9 cellular contexts compared by ENCODE assay signal in genomic region chr2:200408428-200409311, GRCh38.
DNase-seq lines count a peak whose midpoint lies in the region; ATAC-seq and TF ChIP-seq lines count a peak whose summit lies in the region.
"Had no signal": no experiment of that assay in that cellular context is flagged by ENCODE, and none has a peak within 500 bp of the region (broad histone marks: within the 10 kb centered on the region; RNA-seq: fewer than 3 reads in every experiment).

No MANE protein-coding gene starts in this region.

- peak; percentile 74 for DNase-seq in Daoy (ENCODE audit: low read depth)
- peak; percentile 15 for DNase-seq in NCI-H1092 (lab: John Stamatoyannopoulos, UW)
- peak; percentile 69 for DNase-seq in astrocyte of the hippocampus (ENCODE audit: low read depth, low spot score)
- peak; percentile 48 to 66 (median 61) for DNase-seq in mucosa of descending colon
- no peak for DNase-seq in NCI-H1436 (lab: John Stamatoyannopoulos, UW)
- no peak for DNase-seq in midbrain (lab: John Stamatoyannopoulos, UW)
- no peak for DNase-seq in NCI-H1105 (lab: John Stamatoyannopoulos, UW)
- DNase-seq: activated B cell treated with CpG ODN at 0.5 μM for 24 hours had no signal

- H3K4me1 ChIP-seq in mucosa of descending colon (ENCODE audit: low read depth): peaks cover 47% of the 10 kb centered on the region

- H3K9me3 ChIP-seq in mucosa of descending colon: no peaks in the 10 kb centered on the region

- H3K36me3 ChIP-seq in mucosa of descending colon (ENCODE audit: low read depth): no peaks in the 10 kb centered on the region

- TF ChIP-seq CTCF in mucosa of descending colon (IDR thresholded peaks at IDR 0.05): no peak

- no peak overlapping the region for H3K4me3 ChIP-seq in mucosa of descending colon

- ATAC-seq in mucosa of descending colon (peak; percentile 70), HG03460 (IDR thresholded peaks at IDR 0.05; ENCODE audit: unreplicated experiment) (no peak)

- intact Hi-C loops in mucosa of descending colon (cut with DNase I, micrococcal nuclease): no loop called here

Comparison
In these comparisons a context has a peak if more than half of its experiments do, and no peak if none do; other contexts are left out.
1. DNase-seq: peak in Daoy (single experiment), NCI-H1092 (single experiment), astrocyte of the hippocampus (single experiment) and mucosa of descending colon (3 of 3); none in NCI-H1436 (single experiment), midbrain (single experiment) and NCI-H1105 (single experiment).